In the genomic region with DNA sequence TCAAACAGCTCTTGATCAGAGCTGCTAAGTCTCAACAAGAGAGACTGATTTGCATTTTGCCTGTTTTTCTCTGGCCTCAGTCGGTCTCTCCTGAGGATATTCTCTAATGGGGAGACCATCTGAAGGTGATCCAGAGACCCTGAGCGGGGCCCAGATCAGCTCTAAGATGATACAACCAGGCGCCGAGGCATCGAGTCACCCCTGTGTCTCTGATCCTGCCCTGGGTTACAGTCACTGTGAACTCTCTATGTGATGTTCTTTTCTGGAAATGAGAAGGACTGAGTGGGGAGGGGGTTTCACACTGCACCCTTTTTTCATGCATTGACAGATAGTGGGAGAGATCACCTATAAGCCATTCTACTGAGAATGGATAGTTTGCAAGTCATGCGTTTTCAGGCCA, we compare ENCODE assay signal across 14 cellular contexts.
DNase-seq lines count a peak whose midpoint lies in the region; ATAC-seq lines count a peak whose summit lies in the region.
"Had no signal": no experiment of that assay in that cellular context is flagged by ENCODE, and none has a peak within 500 bp of the region (broad histone marks: within the 10 kb centered on the region; RNA-seq: fewer than 3 reads in every experiment).

No MANE protein-coding gene starts in this region.

- DNase-seq in activated T-cell treated with anti-CD3 and anti-CD28 coated beads, Interleukin-2, amount 50 U/mL, for 72 hours = no peak
- no peak for DNase-seq in activated T-cell treated with anti-CD3 and anti-CD28 coated beads, Interleukin-2, amount 50 U/mL, for 1 hour
- peak; percentile 6 for DNase-seq in stimulated activated CD4-positive, alpha-beta T cell treated with anti-CD3 and anti-CD28 coated beads, Interleukin-1b, Interleukin-23, amount 100 ng/mL, for 48 hours
- no peak for DNase-seq in stimulated activated CD4-positive, alpha-beta T cell treated with anti-CD3 and anti-CD28 coated beads, Interleukin-15, amount 100 ng/mL, for 24 hours
- DNase-seq in DMS53 (lab: John Stamatoyannopoulos, UW) (no peak), HUDEP-2 (lab: John Stamatoyannopoulos, UW; ENCODE audit: unreplicated experiment in 76 of 76) (no peak)
- DNase-seq: C1 segment of cervical spinal cord; Calu3; CD4-positive, alpha-beta memory T cell; COR-L47; DND-41; H7; HCEC 1CT had no signal

- peaks cover 11% of the 10 kb centered on the region for H3K4me1 Mint-ChIP-seq in activated T-cell treated with anti-CD3 and anti-CD28 coated beads, Interleukin-2, amount 50 U/mL, for 72 hours (ENCODE audit: low read depth)
- H3K4me1 Mint-ChIP-seq in activated T-helper 17 cell treated with anti-CD3 and anti-CD28 coated beads, Interleukin-2, amount 50 U/mL, for 72 hours = peaks cover 10% of the 10 kb centered on the region

- ATAC-seq in activated T-cell treated with anti-CD3 and anti-CD28 coated beads, Interleukin-2, amount 50 U/mL, for 72 hours (replicated peaks in 1 of 2) = peak; percentile 50 to 67
- ATAC-seq in activated T-helper 17 cell treated with anti-CD3 and anti-CD28 coated beads, Interleukin-2, amount 50 U/mL, for 72 hours (replicated peaks) = peak; percentile 39

- no peaks in the 10 kb centered on the region for H3K27me3 Mint-ChIP-seq in activated T-cell treated with anti-CD3 and anti-CD28 coated beads, Interleukin-2, amount 50 U/mL, for 72 hours (ENCODE audit: low read depth)
- H3K27me3 Mint-ChIP-seq in activated T-helper 17 cell treated with anti-CD3 and anti-CD28 coated beads, Interleukin-2, amount 50 U/mL, for 72 hours = no peaks in the 10 kb centered on the region
- H3K27me3 Mint-ChIP-seq: CD4-positive, alpha-beta memory T cell had no signal

- H3K27ac Mint-ChIP-seq in activated T-cell treated with anti-CD3 and anti-CD28 coated beads, Interleukin-2, amount 50 U/mL, for 72 hours = no peak overlapping the region
- H3K27ac Mint-ChIP-seq in activated T-helper 17 cell treated with anti-CD3 and anti-CD28 coated beads, Interleukin-2, amount 50 U/mL, for 72 hours = no peak overlapping the region

- no peak overlapping the region for H3K4me3 Mint-ChIP-seq in activated T-cell treated with anti-CD3 and anti-CD28 coated beads, Interleukin-2, amount 50 U/mL, for 72 hours
- no peak overlapping the region for H3K4me3 Mint-ChIP-seq in activated T-helper 17 cell treated with anti-CD3 and anti-CD28 coated beads, Interleukin-2, amount 50 U/mL, for 72 hours
- H3K4me3 Mint-ChIP-seq: CD4-positive, alpha-beta memory T cell had no signal

- H3K36me3 Mint-ChIP-seq in activated T-cell treated with anti-CD3 and anti-CD28 coated beads, Interleukin-2, amount 50 U/mL, for 72 hours (ENCODE audit: insufficient read depth in 2 of 2) = no peaks in the 10 kb centered on the region
- no peaks in the 10 kb centered on the region for H3K36me3 Mint-ChIP-seq in activated T-helper 17 cell treated with anti-CD3 and anti-CD28 coated beads, Interleukin-2, amount 50 U/mL, for 72 hours (ENCODE audit: low read depth)

- no peaks in the 10 kb centered on the region for H3K9me3 Mint-ChIP-seq in activated T-cell treated with anti-CD3 and anti-CD28 coated beads, Interleukin-2, amount 50 U/mL, for 72 hours
- no peaks in the 10 kb centered on the region for H3K9me3 Mint-ChIP-seq in activated T-helper 17 cell treated with anti-CD3 and anti-CD28 coated beads, Interleukin-2, amount 50 U/mL, for 72 hours
